Comparison of ENCODE assay signal across 16 cellular contexts in genomic region chr18:69951182-69951581, GRCh38. TPM values are rescaled to one million over a fixed set of nuclear protein-coding genes. Genes with fewer than 3 reads are reported as not detected.
A peak's percentile ranks its signal among the peaks of the same experiment; 100 is the strongest.
DNase-seq lines count a peak whose midpoint lies in the region; ATAC-seq and TF ChIP-seq lines count a peak whose summit lies in the region.
"Had no signal": no experiment of that assay in that cellular context is flagged by ENCODE, and none has a peak within 500 bp of the region (broad histone marks: within the 10 kb centered on the region; RNA-seq: fewer than 3 reads in every experiment).

No MANE protein-coding gene starts in this region.

- H3K9me3 Mint-ChIP-seq in activated T-cell treated with anti-CD3 and anti-CD28 coated beads, Interleukin-2, amount 50 U/mL, for 72 hours, result peaks cover 2% of the 10 kb centered on the region in 2 donors

- H3K27ac Mint-ChIP-seq in activated T-cell treated with anti-CD3 and anti-CD28 coated beads, Interleukin-2, amount 50 U/mL, for 72 hours, result no peak overlapping the region
- H3K27ac Mint-ChIP-seq: brain had no signal

- no peak overlapping the region for H3K4me3 ChIP-seq in fibroblast of pulmonary artery (replicated peaks; ENCODE audit: low read depth, low read length)
- H3K4me3 ChIP-seq in retinal pigment epithelial cell (ENCODE audit: low read length), result no peak overlapping the region
- H3K4me3 ChIP-seq in Peyer's patch, result no peak overlapping the region
- H3K4me3 ChIP-seq: tibial artery had no signal

- H3K27ac ChIP-seq in Peyer's patch, result no peak overlapping the region
- H3K27ac ChIP-seq: foreskin keratinocyte, KMS-11, tibial artery had no signal

- H3K27me3 ChIP-seq in Peyer's patch, result no peaks in the 10 kb centered on the region
- H3K27me3 ChIP-seq: foreskin keratinocyte, tibial artery had no signal

- H3K36me3 ChIP-seq in Peyer's patch, result no peaks in the 10 kb centered on the region
- H3K36me3 ChIP-seq: tibial artery had no signal

- TF ChIP-seq CTCF in fibroblast of pulmonary artery (IDR thresholded peaks at IDR 0.05; ENCODE audit: low read length, missing control alignments) (no peak), retinal pigment epithelial cell (conservative IDR thresholded peaks at IDR 0.05; ENCODE audit: low read depth, low read length) (no peak), Peyer's patch (IDR thresholded peaks at IDR 0.05) (no peak)

- no peak for TF ChIP-seq POLR2A in Peyer's patch (IDR thresholded peaks at IDR 0.05)

- peaks cover 0 to 6% (median 2%) of the 10 kb centered on the region in 4 donors for H3K4me1 ChIP-seq in Peyer's patch
- H3K4me1 ChIP-seq: foreskin keratinocyte had no signal

- H3K4me3 Mint-ChIP-seq in activated T-cell treated with anti-CD3 and anti-CD28 coated beads, Interleukin-2, amount 50 U/mL, for 72 hours, result peak overlapping the region; percentile 9 to 21
- H3K4me3 Mint-ChIP-seq: brain had no signal

- ATAC-seq in activated T-cell treated with anti-CD3 and anti-CD28 coated beads, Interleukin-2, amount 50 U/mL, for 72 hours (replicated peaks in 1 of 2), result no peak
- ATAC-seq in SK-N-SH treated with all-trans-retinoic acid at 6 μM for 48 hours (peak; percentile 82), GM18858 (IDR thresholded peaks at IDR 0.05; ENCODE audit: unreplicated experiment) (no peak)
- ATAC-seq: foreskin keratinocyte had no signal

- peaks cover 20% of the 10 kb centered on the region for H3K4me1 Mint-ChIP-seq in activated T-cell treated with anti-CD3 and anti-CD28 coated beads, Interleukin-2, amount 50 U/mL, for 72 hours (ENCODE audit: low read depth)
- H3K4me1 Mint-ChIP-seq: brain had no signal

- peaks cover 11 to 25% of the 10 kb centered on the region in 2 donors for H3K36me3 Mint-ChIP-seq in activated T-cell treated with anti-CD3 and anti-CD28 coated beads, Interleukin-2, amount 50 U/mL, for 72 hours (ENCODE audit: insufficient read depth in 2 of 2)
- H3K36me3 Mint-ChIP-seq: brain had no signal

- DNase-seq in activated T-cell treated with anti-CD3 and anti-CD28 coated beads, Interleukin-2, amount 50 U/mL, for 72 hours, result no peak
- DNase-seq in activated T-cell treated with anti-CD3 and anti-CD28 coated beads for 4 hours, result no peak
- DNase-seq in fibroblast of pulmonary artery (ENCODE audit: low read depth), result peak; percentile 60
- peak; percentile 17 for DNase-seq in retinal pigment epithelial cell (ENCODE audit: low read depth)
- no peak for DNase-seq in Peyer's patch
- no peak for DNase-seq in D341Med (ENCODE audit: low spot score)
- DNase-seq: activated CD8-positive, alpha-beta memory T cell treated with anti-CD3 and anti-CD28 coated beads, Interleukin-2, amount 50 U/mL, for 48 hours; DMS53; NCI-H345; posterior cingulate gyrus; tibial artery had no signal

- H3K27me3 Mint-ChIP-seq in activated T-cell treated with anti-CD3 and anti-CD28 coated beads, Interleukin-2, amount 50 U/mL, for 72 hours (ENCODE audit: low read depth), result no peaks in the 10 kb centered on the region
- H3K27me3 Mint-ChIP-seq: brain had no signal

- H3K9me3 ChIP-seq in Peyer's patch, result peaks cover 0 to 4% (median 0%) of the 10 kb centered on the region in 4 donors
- H3K9me3 ChIP-seq: tibial artery had no signal

TF ChIP-seq in SK-N-SH treated with all-trans-retinoic acid at 6 μM for 48 hours, 23 proteins besides CTCF, POLR2A, EP300 and RAD21:
- peak; percentile 43 for TF ChIP-seq ISL1 (CRISPR knock-in tag; IDR thresholded peaks at IDR 0.05)
- no peak for TF ChIP-seq ZNF70 (CRISPR knock-in tag; IDR thresholded peaks at IDR 0.05)

RNA-seq across cellular contexts. Expression of gene CD226, which starts 3.5 kb away (rescaled TPM):
- total RNA-seq in activated T-cell treated with anti-CD3 and anti-CD28 coated beads, Interleukin-2, amount 50 U/mL, for 72 hours, result 10 to 100 TPM; 73.7 to 81.8 TPM
- total RNA-seq in Peyer's patch, result 10 to 100 TPM in 1 of 4 donors, 1 to 10 TPM in 2, under 1 TPM in 1; 0.66 to 10.7 (median 3.3) TPM

Comparison
In these comparisons a context has a peak if more than half of its experiments do, and no peak if none do; other contexts are left out.
1. DNase-seq: peak in fibroblast of pulmonary artery (single experiment) and retinal pigment epithelial cell (single experiment); none in activated T-cell treated with anti-CD3 and anti-CD28 coated beads, Interleukin-2, amount 50 U/mL, for 72 hours (0 of 2), activated T-cell treated with anti-CD3 and anti-CD28 coated beads for 4 hours (single experiment), Peyer's patch (0 of 3) and D341Med (single experiment).
2. RNA of gene CD226, which starts 3.5 kb away (total RNA-seq): 73.7 to 81.8 TPM in activated T-cell treated with anti-CD3 and anti-CD28 coated beads, Interleukin-2, amount 50 U/mL, for 72 hours; 0.66 to 10.7 TPM in Peyer's patch; every median in the first group is over 4 times any median in the second.